ENCODE assay signal across 19 cellular contexts in genomic region chr10:13615650-13616049, GRCh38. TPM values are rescaled to one million over a fixed set of nuclear protein-coding genes. Genes with fewer than 3 reads are reported as not detected.
DNase-seq lines count a peak whose midpoint lies in the region; ATAC-seq and TF ChIP-seq lines count a peak whose summit lies in the region.
"Had no signal": no experiment of that assay in that cellular context is flagged by ENCODE, and none has a peak within 500 bp of the region (broad histone marks: within the 10 kb centered on the region; RNA-seq: fewer than 3 reads in every experiment).

No MANE protein-coding gene starts in this region.

- H3K4me2 ChIP-seq in GM23338 (peak overlapping the region; percentile 35), PC-9 (no peak overlapping the region)

- TF ChIP-seq CTCF in GM23338 (conservative IDR thresholded peaks at IDR 0.05; ENCODE audit: low read depth in 2 of 2) (no peak), PC-9 (conservative IDR thresholded peaks at IDR 0.05) (no peak), nephron (IDR thresholded peaks at IDR 0.05; ENCODE audit: unreplicated experiment in 3 of 3) (no peak), omental fat pad (IDR thresholded peaks at IDR 0.05) (no peak)

- ATAC-seq in GM23338 (peak; percentile 78), omental fat pad (ENCODE audit: low FRiP score) (no peak), HG03520 (IDR thresholded peaks at IDR 0.05; ENCODE audit: unreplicated experiment) (no peak), HG03565 (IDR thresholded peaks at IDR 0.05; ENCODE audit: unreplicated experiment) (no peak)
- ATAC-seq: activated CD8-positive, alpha-beta T cell treated with anti-CD3 and anti-CD28 coated beads for 36 hours; effector memory CD8-positive, alpha-beta T cell; HepG2; sciatic nerve had no signal

- CTCF ChIA-PET in PC-9 (lab: Charles Lee): interaction anchor here (0.6 to 1.4 kb wide), 4 partner anchors 44 to 1209 kb away, joined by 3 to 14 read pairs (median 4); partner anchors contain the start of gene OPTN

- H3K9me3 Mint-ChIP-seq in GM23338: no peaks in the 10 kb centered on the region
- H3K9me3 Mint-ChIP-seq in nephron: no peaks in the 10 kb centered on the region
- H3K9me3 Mint-ChIP-seq: activated CD8-positive, alpha-beta T cell treated with anti-CD3 and anti-CD28 coated beads for 36 hours; effector memory CD8-positive, alpha-beta T cell; memory B cell had no signal

- H3K27ac Mint-ChIP-seq in GM23338 (peak overlapping the region; percentile 85), nephron (peak overlapping the region; percentile 18 to 40 (median 20))
- H3K27ac Mint-ChIP-seq: activated CD8-positive, alpha-beta T cell treated with anti-CD3 and anti-CD28 coated beads for 36 hours; memory B cell had no signal

- no peaks in the 10 kb centered on the region for H3K27me3 ChIP-seq in GM23338 (ENCODE audit: insufficient read depth)
- H3K27me3 ChIP-seq in PC-9 (ENCODE audit: insufficient read depth, low read depth): no peaks in the 10 kb centered on the region

- intact Hi-C loops in PC-9 (cut with micrococcal nuclease; ENCODE audit: unreplicated experiment) (loop anchor here (10.0 kb wide), 1 partner anchor 89 kb away; no protein-coding TSS in a partner anchor), posterior cingulate gyrus (cut with DNase I) (no loop called here)

- no peaks in the 10 kb centered on the region for H3K9me3 ChIP-seq in PC-9 (ENCODE audit: insufficient read depth, low read depth)

- no TSS peak for BruUV-seq in PC-9 (replicated peaks; lab: Mats Ljungman, UMichigan)

- H3K27ac ChIP-seq in GM23338 (ENCODE audit: low read depth) (peak overlapping the region; percentile 45; the same call in 1 of the 2 replicates), PC-9 (peak overlapping the region; percentile 65; the same call in 1 of the 2 replicates), epithelial cell of prostate (peak overlapping the region; percentile 39)

- H3K4me1 ChIP-seq in GM23338 (ENCODE audit: insufficient read depth): peaks cover 20% of the 10 kb centered on the region
- H3K4me1 ChIP-seq in PC-9 (replicated peaks; ENCODE audit: insufficient read depth): peaks cover 17% of the 10 kb centered on the region

- H3K27me3 Mint-ChIP-seq in GM23338 (ENCODE audit: insufficient read depth, low read depth, poor library complexity): no peaks in the 10 kb centered on the region
- no peaks in the 10 kb centered on the region for H3K27me3 Mint-ChIP-seq in nephron (ENCODE audit: low read depth)
- H3K27me3 Mint-ChIP-seq: activated CD8-positive, alpha-beta T cell treated with anti-CD3 and anti-CD28 coated beads for 36 hours; effector memory CD8-positive, alpha-beta T cell; memory B cell had no signal

- no peaks in the 10 kb centered on the region for H3F3A ChIP-seq in GM23338 (replicated peaks; ENCODE audit: low read depth)
- H3F3A ChIP-seq in PC-9 (ENCODE audit: insufficient read depth, low read depth): peaks cover 11% of the 10 kb centered on the region

- no peaks in the 10 kb centered on the region; the same call in 1 of the 2 replicates for H3K36me3 ChIP-seq in GM23338 (ENCODE audit: insufficient read depth)
- H3K36me3 ChIP-seq in PC-9 (ENCODE audit: low read depth): no peaks in the 10 kb centered on the region

- H3K4me3 ChIP-seq in GM23338 (0 out of 2 replicates have a peak overlapping the region, but pooled peaks have one; percentile 14), PC-9 (no peak overlapping the region)

- H2AFZ ChIP-seq in GM23338: no peak overlapping the region
- H2AFZ ChIP-seq in PC-9: no peak overlapping the region

- DNase-seq in GM23338 (ENCODE audit: low spot score) (peak; percentile 63), PC-9 (no peak), epithelial cell of prostate (ENCODE audit: low read depth, low spot score) (no peak), omental fat pad (ENCODE audit: low spot score) (no peak), posterior cingulate gyrus (no peak)
- DNase-seq: activated CD8-positive, alpha-beta T cell treated with anti-CD3 and anti-CD28 coated beads for 36 hours; AML-193; Calu3; central memory CD4-positive, alpha-beta T cell; effector memory CD8-positive, alpha-beta T cell; HCEC 1CT; NCI-H2081; NCI-H510A treated with DMSO at 0.1 percent for 48 hours had no signal

- peaks cover 21% of the 10 kb centered on the region; the same call in 2 of the 3 replicates for H3K36me3 Mint-ChIP-seq in GM23338 (ENCODE audit: low read depth)
- peaks cover 47% of the 10 kb centered on the region for H3K36me3 Mint-ChIP-seq in nephron (ENCODE audit: low read depth)

- H3K9me2 ChIP-seq in GM23338 (ENCODE audit: insufficient read depth) (no peaks in the 10 kb centered on the region), PC-9 (ENCODE audit: insufficient read depth) (no peaks in the 10 kb centered on the region)

- H3K4me1 Mint-ChIP-seq in GM23338 (peaks cover 22% of the 10 kb centered on the region), nephron (peaks cover 26% of the 10 kb centered on the region)
- H3K4me1 Mint-ChIP-seq: memory B cell had no signal

- H3K79me2 ChIP-seq in GM23338 (replicated peaks; ENCODE audit: insufficient read depth) (no peaks in the 10 kb centered on the region), PC-9 (ENCODE audit: low read depth) (no peaks in the 10 kb centered on the region)

- H3K4me3 Mint-ChIP-seq in GM23338 (peak overlapping the region; percentile 33; the same call in 2 of the 3 replicates), nephron (no peak overlapping the region)
- H3K4me3 Mint-ChIP-seq: activated CD8-positive, alpha-beta T cell treated with anti-CD3 and anti-CD28 coated beads for 36 hours; effector memory CD8-positive, alpha-beta T cell; memory B cell had no signal

- H4K20me1 ChIP-seq in GM23338 (replicated peaks; ENCODE audit: insufficient read depth): no peaks in the 10 kb centered on the region
- no peaks in the 10 kb centered on the region for H4K20me1 ChIP-seq in PC-9 (ENCODE audit: insufficient read depth)

- POLR2A ChIA-PET in PC-9 (lab: Charles Lee; ENCODE audit: unreplicated experiment): no interaction called here

TF ChIP-seq in GM23338, 12 proteins besides CTCF, POLR2A, EP300 and RAD21 (continues in another document):
- no peak for TF ChIP-seq EZH2 (IDR thresholded peaks at IDR 0.05; ENCODE audit: low read depth, unreplicated experiment)
- no peak for TF ChIP-seq NANOG (IDR thresholded peaks at IDR 0.05; ENCODE audit: borderline replicate concordance)
- no peak for TF ChIP-seq ZNF462 (CRISPR knock-in tag; IDR thresholded peaks at IDR 0.05)
- TF ChIP-seq STAT1 (IDR thresholded peaks at IDR 0.05; ENCODE audit: unreplicated experiment): no peak

RNA-seq across cellular contexts. Expression of gene PRPF18, which starts 28.9 kb away (rescaled TPM):
- 13.5 and 17.2 TPM in 2 replicates for total RNA-seq in GM23338 (2014; rRNA removed; shearing (Covaris generic))
- 12.4 and 15.1 TPM in 2 replicates for polyA plus RNA-seq in GM23338 (2016; fragmentation: Nextera tagmentation; extraction: Ambion mirVana)
- 18.9 and 19.1 TPM in 2 replicates for total RNA-seq in PC-9 (2021)
- 10 to 100 TPM; 21.2 to 32.9 (median 25.3) TPM for total RNA-seq in omental fat pad
